1 cellular context compared by ENCODE assay signal in genomic region chr20:46993465-46994095, GRCh38.
TF ChIP-seq lines count a peak whose summit lies in the region.

No MANE protein-coding gene starts in this region.

TF ChIP-seq in H1, 55 proteins besides CTCF, POLR2A, EP300 and RAD21 (continued from another document):
- peak; percentile 88 for TF ChIP-seq KDM1A (IDR thresholded peaks at IDR 0.05; ENCODE audit: borderline replicate concordance, low read length)
- TF ChIP-seq SIX5 (IDR thresholded peaks at IDR 0.05; ENCODE audit: low read depth, low read length), result no peak
- TF ChIP-seq CEBPB (IDR thresholded peaks at IDR 0.05; ENCODE audit: low read depth, low read length), result no peak
- TF ChIP-seq ZNF274 (IDR thresholded peaks at IDR 0.05; ENCODE audit: borderline replicate concordance, extremely low read depth, low read length), result no peak
- TF ChIP-seq TEAD4 (IDR thresholded peaks at IDR 0.05; ENCODE audit: low read depth, low read length), result no peak
- no peak for TF ChIP-seq JUND (IDR thresholded peaks at IDR 0.05; ENCODE audit: low read length)
